ENCODE assay signal across 8 cellular contexts in the genomic region with DNA sequence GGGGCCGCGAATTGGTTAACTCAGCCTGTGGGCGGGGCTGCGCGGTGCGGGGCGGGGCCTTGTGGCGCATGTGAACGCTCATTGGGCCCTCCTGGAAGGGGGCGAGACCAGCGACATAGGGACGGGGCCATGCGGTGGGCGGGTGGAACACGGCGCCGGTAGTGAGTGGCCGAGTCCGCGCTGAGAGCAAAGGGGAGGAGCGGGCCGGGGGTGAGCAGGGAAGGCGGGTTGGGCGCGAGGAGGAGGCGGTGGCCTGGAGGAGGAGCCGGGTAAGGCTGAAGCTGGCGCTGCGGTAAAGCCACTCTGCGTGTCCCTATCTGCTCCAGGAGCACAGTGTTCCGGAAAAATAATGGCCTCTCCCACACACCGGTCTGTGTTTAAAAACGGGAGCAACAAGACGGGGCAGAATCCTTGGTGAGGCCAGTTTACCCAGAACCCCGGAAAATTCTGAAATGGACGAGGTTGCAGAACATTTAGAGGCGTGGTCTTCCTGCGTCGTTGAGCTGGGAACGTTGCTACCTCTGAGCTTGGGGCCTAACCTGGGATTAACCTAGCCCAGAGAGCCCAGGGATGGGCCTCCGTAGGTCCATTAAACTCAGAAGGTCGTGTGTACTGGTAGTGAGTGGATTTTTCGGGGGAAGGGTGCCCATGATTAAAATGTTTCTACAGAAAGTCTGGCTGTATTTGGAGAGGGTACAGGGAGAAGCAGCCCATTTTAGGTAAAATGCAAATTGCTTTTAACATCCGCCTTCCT. TPM values are rescaled to one million over a fixed set of nuclear protein-coding genes. Genes with fewer than 3 reads are reported as not detected.
DNase-seq lines count a peak whose midpoint lies in the region; ATAC-seq and TF ChIP-seq lines count a peak whose summit lies in the region.

No MANE protein-coding gene starts in this region.

- H3K4me1 Mint-ChIP-seq in activated naive CD4-positive, alpha-beta T cell treated with anti-CD3 and anti-CD28 coated beads, Interleukin-2, amount 50 U/mL, for 24 hours: peaks cover 35% of the 10 kb centered on the region

- 0% methylated on average over 9 to 42 of the region's 44 CpGs for WGBS in testis, 2 donors

- peaks cover 13% of the 10 kb centered on the region for H3K4me1 ChIP-seq in testis

- no peaks in the 10 kb centered on the region for H3K27me3 ChIP-seq in testis

- ATAC-seq in HG02588 (IDR thresholded peaks at IDR 0.05; ENCODE audit: unreplicated experiment): peak; percentile 91
- peak; percentile 99 for ATAC-seq in omental fat pad (ENCODE audit: low FRiP score)

- H3K27ac ChIP-seq in SK-N-MC: peak overlapping the region; percentile 75
- peak overlapping the region; percentile 90 to 93 for H3K27ac ChIP-seq in testis

- H3K4me3 Mint-ChIP-seq in activated naive CD4-positive, alpha-beta T cell treated with anti-CD3 and anti-CD28 coated beads, Interleukin-2, amount 50 U/mL, for 24 hours: peak overlapping the region; percentile 91

- peak; percentile 37 for TF ChIP-seq POLR2A in testis (IDR thresholded peaks at IDR 0.05)

- H3K9ac ChIP-seq in SK-N-MC (ENCODE audit: insufficient read length): peak overlapping the region; percentile 76

- no peaks in the 10 kb centered on the region for H3K9me3 Mint-ChIP-seq in activated naive CD4-positive, alpha-beta T cell treated with anti-CD3 and anti-CD28 coated beads, Interleukin-2, amount 50 U/mL, for 24 hours

- DNase-seq in NCI-H1048 (lab: John Stamatoyannopoulos, UW) (peak; percentile 98), SK-N-MC (ENCODE audit: low read depth, low spot score) (peak; percentile 91), glomerular visceral epithelial cell (ENCODE audit: extremely low spot score) (peak; percentile 99), omental fat pad (ENCODE audit: low spot score) (peak; percentile 99), testis (peak; percentile 100)

- H3K36me3 ChIP-seq in SK-N-MC (ENCODE audit: insufficient read depth, low read length) (no peaks in the 10 kb centered on the region), testis (ENCODE audit: low read depth, missing control alignments) (no peaks in the 10 kb centered on the region)

- no peaks in the 10 kb centered on the region for H3K27me3 Mint-ChIP-seq in activated naive CD4-positive, alpha-beta T cell treated with anti-CD3 and anti-CD28 coated beads, Interleukin-2, amount 50 U/mL, for 24 hours

- H3K36me3 Mint-ChIP-seq in activated naive CD4-positive, alpha-beta T cell treated with anti-CD3 and anti-CD28 coated beads, Interleukin-2, amount 50 U/mL, for 24 hours: no peaks in the 10 kb centered on the region

- H3K27ac Mint-ChIP-seq in activated naive CD4-positive, alpha-beta T cell treated with anti-CD3 and anti-CD28 coated beads, Interleukin-2, amount 50 U/mL, for 24 hours: peak overlapping the region; percentile 93

- intact Hi-C loops in testis (cut with DNase I; ENCODE audit: low total_unique reads): no loop called here

- H3K4me3 ChIP-seq in GM08714 (ENCODE audit: low read length): peak overlapping the region; percentile 76
- peak overlapping the region; percentile 86 for H3K4me3 ChIP-seq in SK-N-MC
- H3K4me3 ChIP-seq in testis: peak overlapping the region; percentile 63 to 81

- H3K9me3 ChIP-seq in SK-N-MC (ENCODE audit: low read depth, low read length) (no peaks in the 10 kb centered on the region), testis (no peaks in the 10 kb centered on the region)

- TF ChIP-seq CTCF in omental fat pad (IDR thresholded peaks at IDR 0.05): no peak
- TF ChIP-seq CTCF in testis (IDR thresholded peaks at IDR 0.05): peak in 1 of 3 experiments; percentile 1

RNA-seq across cellular contexts. Expression of gene CTNNBIP1, which starts 0.5 kb away (rescaled TPM):
- total RNA-seq in omental fat pad: 10 to 100 TPM; 13.3 to 42.6 (median 15.7) TPM
- 10 to 100 TPM; 45.3 to 48.1 TPM for total RNA-seq in testis
- polyA plus RNA-seq in testis (ENCODE audit: insufficient read depth, low read depth, low replicate concordance): 60.8 TPM

RNA-seq across cellular contexts. Expression of gene LZIC, which starts 32.6 kb away (rescaled TPM):
- total RNA-seq in omental fat pad: 10 to 100 TPM; 15.1 to 31.8 (median 19.9) TPM
- 10 to 100 TPM; 48.6 to 49.4 TPM for total RNA-seq in testis
- 104 TPM for polyA plus RNA-seq in testis (ENCODE audit: insufficient read depth, low read depth, low replicate concordance)

RNA-seq across cellular contexts. Expression of gene NMNAT1, which starts 32.7 kb away (rescaled TPM):
- 1 to 10 TPM; 4.7 to 6.5 (median 5.6) TPM for total RNA-seq in omental fat pad
- total RNA-seq in testis: 10 to 100 TPM in 1 of 2 donors, 1 to 10 TPM in 1; 8.1 to 13.0 TPM
- 12.2 TPM for polyA plus RNA-seq in testis (ENCODE audit: insufficient read depth, low read depth, low replicate concordance)

Comparison
In these comparisons a context has a peak if more than half of its experiments do, and no peak if none do; other contexts are left out.
1. Peak in every context shown above with its lines: DNase-seq, ATAC-seq, H3K4me3 ChIP-seq and H3K27ac ChIP-seq.